Comparison of ENCODE assay signal across 1 cellular context in genomic region chr6:18327621-18328548, GRCh38.
A peak's percentile ranks its signal among the peaks of the same experiment; 100 is the strongest.
TF ChIP-seq lines count a peak whose summit lies in the region.

No MANE protein-coding gene starts in this region.

TF ChIP-seq in HEK293, 187 proteins besides CTCF, POLR2A, EP300 and RAD21 (continued from another document):
- TF ChIP-seq PRDM4 (tag by site-specific recombination; IDR thresholded peaks at IDR 0.05) (no peak), ZNF148 (tag by site-specific recombination; IDR thresholded peaks at IDR 0.05; ENCODE audit: borderline replicate concordance) (no peak), ZNF19 (tag by site-specific recombination; IDR thresholded peaks at IDR 0.05; ENCODE audit: low read depth) (no peak), ZNF629 (tag by site-specific recombination; IDR thresholded peaks at IDR 0.05) (peak; percentile 39; the same call in 1 of the 2 replicates), ZNF777 (tag by site-specific recombination; IDR thresholded peaks at IDR 0.05; ENCODE audit: borderline replicate concordance) (no peak), ZNF366 (tag by site-specific recombination; conservative IDR thresholded peaks at IDR 0.05) (no peak), WT1 (tag by site-specific recombination; IDR thresholded peaks at IDR 0.05) (no peak)
TF ChIP-seq in HEK293: peak in this region for 4.
